In the genomic region with DNA sequence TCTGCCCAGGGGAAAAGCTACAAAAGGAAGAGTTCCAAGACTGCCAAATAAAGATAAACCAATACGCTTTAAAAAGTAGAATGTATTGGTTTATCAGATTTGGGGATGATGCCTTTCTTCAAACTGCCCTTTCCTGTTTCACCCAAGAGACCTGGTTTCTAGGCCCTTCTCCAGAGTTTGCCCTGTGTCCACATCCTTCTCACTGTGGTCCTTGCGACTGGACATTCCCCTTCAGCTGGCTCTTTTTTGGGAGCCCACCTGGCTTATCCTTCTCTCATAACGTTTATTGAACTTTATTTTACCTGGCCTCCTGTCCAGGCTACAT, we compare ENCODE assay signal across 8 cellular contexts. TPM values are rescaled to one million over a fixed set of nuclear protein-coding genes. Genes with fewer than 3 reads are reported as not detected.
DNase-seq lines count a peak whose midpoint lies in the region; ATAC-seq and TF ChIP-seq lines count a peak whose summit lies in the region.

No MANE protein-coding gene starts in this region.

- H3K27ac ChIP-seq in heart right ventricle (peak overlapping the region; percentile 89 to 98 (median 95)), mammary epithelial cell (ENCODE audit: insufficient read depth, low read depth, low read length) (peak overlapping the region; percentile 77), mesodermal cell (ENCODE audit: low read depth, low read length, severe bottlenecking) (peak overlapping the region; percentile 83), vagina (peak overlapping the region; percentile 91)

- dilution Hi-C loops in mammary epithelial cell (cut with HindIII; ENCODE audit: low sequenced_read_pairs), result no loop called here

- H3K4me2 ChIP-seq in mammary epithelial cell (ENCODE audit: insufficient read depth, low read depth, low read length), result peak overlapping the region; percentile 93

- ATAC-seq in heart right ventricle, result no peak
- no peak for ATAC-seq in Right ventricle myocardium superior (ENCODE audit: poor library complexity)
- ATAC-seq in HG02571 (IDR thresholded peaks at IDR 0.05; ENCODE audit: unreplicated experiment), result no peak
- ATAC-seq in GM21723 (IDR thresholded peaks at IDR 0.05; ENCODE audit: unreplicated experiment), result no peak

- H3K9ac ChIP-seq in mammary epithelial cell (ENCODE audit: insufficient read depth, low read length), result peak overlapping the region; percentile 93

- in situ Hi-C loops in mammary epithelial cell (cut with MboI; ENCODE audit: low sequenced_read_pairs in 2 of 2), result no loop called here

- TF ChIP-seq POLR2A in vagina (IDR thresholded peaks at IDR 0.05), result no peak

- H3K9me3 ChIP-seq in heart right ventricle, result no peaks in the 10 kb centered on the region
- H3K9me3 ChIP-seq in mammary epithelial cell (replicated peaks; ENCODE audit: insufficient read depth, low read length), result no peaks in the 10 kb centered on the region
- H3K9me3 ChIP-seq in mesodermal cell (ENCODE audit: control insufficient read depth, low read length), result no peaks in the 10 kb centered on the region
- no peaks in the 10 kb centered on the region for H3K9me3 ChIP-seq in vagina

- CTCF ChIA-PET in mammary epithelial cell (lab: Charles Lee; ENCODE audit: low non-redundant PET), result no interaction called here

- no peaks in the 10 kb centered on the region for H4K20me1 ChIP-seq in mammary epithelial cell (ENCODE audit: insufficient read depth, low read length)

- TSS peak; percentile 81 for BruUV-seq in mammary epithelial cell (replicated peaks; lab: Mats Ljungman, UMichigan)

- H3K27me3 ChIP-seq in heart right ventricle (no peaks in the 10 kb centered on the region), mammary epithelial cell (ENCODE audit: insufficient read depth, low read length) (no peaks in the 10 kb centered on the region), vagina (no peaks in the 10 kb centered on the region)

- intact Hi-C loops in heart right ventricle (cut with DNase I), result loop anchor here in 2 of 10 donors (1.0 to 2.0 kb wide), 2 partner anchors 24 kb away; partner anchors contain the start of gene CPT2 (in 1 of the 2)
- intact Hi-C loops in Right ventricle myocardium superior (cut with DNase I), result no loop called here
- intact Hi-C loops in mammary epithelial cell (cut with micrococcal nuclease), result loop anchor here (1.0 kb wide), 2 partner anchors 17 to 25 kb away; partner anchors contain the start of genes CPT2 and MAGOH
- intact Hi-C loops in vagina (cut with DNase I), result no loop called here

- 37 to 47% methylated on average over 3 of the region's 3 CpGs for WGBS in heart right ventricle, 2 donors
- 52% methylated on average over 3 of the region's 3 CpGs for WGBS in mammary epithelial cell (ENCODE audit: low coverage, missing lambda C conversion rate)
- WGBS in mesodermal cell (ENCODE audit: insufficient coverage in 2 of 2), 2 experiments, result 80 to 100% methylated on average over 2 to 3 of the region's 3 CpGs

- peaks cover 7 to 19% (median 16%) of the 10 kb centered on the region in 9 donors for H3K4me1 ChIP-seq in heart right ventricle
- peaks cover 12% of the 10 kb centered on the region for H3K4me1 ChIP-seq in mammary epithelial cell (ENCODE audit: insufficient read depth, low read length)
- peaks cover 3% of the 10 kb centered on the region for H3K4me1 ChIP-seq in mesodermal cell (ENCODE audit: control insufficient read depth, insufficient read depth, low read length, poor library complexity, severe bottlenecking)
- H3K4me1 ChIP-seq in vagina, result peaks cover 17% of the 10 kb centered on the region

- no peak for DNase-seq in heart right ventricle
- no peak for DNase-seq in Right ventricle myocardium superior
- no peak for DNase-seq in mammary epithelial cell
- DNase-seq in vagina (ENCODE audit: extremely low spot score in 2 of 2), result no peak
- no peak for DNase-seq in iPS-NIHi7 (ENCODE audit: extremely low spot score)

- peak overlapping the region; percentile 96 for H2AFZ ChIP-seq in mammary epithelial cell (ENCODE audit: low read depth, low read length)

- peaks cover 0 to 33% (median 5%) of the 10 kb centered on the region in 9 donors for H3K36me3 ChIP-seq in heart right ventricle
- no peaks in the 10 kb centered on the region for H3K36me3 ChIP-seq in mammary epithelial cell (ENCODE audit: insufficient read depth, low read length)
- H3K36me3 ChIP-seq in mesodermal cell (ENCODE audit: control insufficient read depth, insufficient read depth, low read length), result peaks cover 28% of the 10 kb centered on the region
- H3K36me3 ChIP-seq in vagina, result no peaks in the 10 kb centered on the region

- H3K79me2 ChIP-seq in mammary epithelial cell (ENCODE audit: insufficient read depth, low read length), result peaks cover 16% of the 10 kb centered on the region

- TF ChIP-seq CTCF in heart right ventricle (IDR thresholded peaks at IDR 0.05) (no peak), mammary epithelial cell (conservative IDR thresholded peaks at IDR 0.05 in 1 of 2, IDR thresholded peaks at IDR 0.05 in 1 of 2; ENCODE audit: extremely low read depth in 1 of 2, insufficient read depth in 1 of 2, low read depth in 1 of 2, low read length in 2 of 2) (no peak), vagina (IDR thresholded peaks at IDR 0.05) (no peak)

- H3K4me3 ChIP-seq in heart right ventricle (peak overlapping the region; percentile 60 to 95 (median 85)), mammary epithelial cell (replicated peaks in 1 of 3; ENCODE audit: insufficient read depth in 1 of 3, low read depth in 2 of 3, low read length in 3 of 3) (peak overlapping the region; percentile 79 to 99 (median 96)), mesodermal cell (ENCODE audit: extremely low read depth, insufficient read depth, low read length, poor library complexity, severe bottlenecking) (peak overlapping the region; percentile 67), vagina (peak overlapping the region; percentile 75 to 76)

RNA-seq across cellular contexts. Expression of gene CZIB, which starts 0.5 kb away (rescaled TPM):
- 10 to 100 TPM; 41.8 to 54.6 (median 48.4) TPM for total RNA-seq in heart right ventricle
- polyA plus RNA-seq in heart right ventricle, result 10 to 100 TPM; 62.9 to 97.3 TPM
- total RNA-seq in Right ventricle myocardium superior, result 58.3 TPM
- total RNA-seq in mammary epithelial cell, result 10 to 100 TPM; 24.8 to 30.2 TPM
- polyA plus RNA-seq in mammary epithelial cell, result 38.6 TPM
- 2.4 TPM for polyA minus RNA-seq in mammary epithelial cell
- polyA plus RNA-seq in mesodermal cell (2013, experiment 1 of 2), result 57.1 TPM
- polyA plus RNA-seq in mesodermal cell (2013, experiment 2 of 2), result 53.2 TPM
- 50.6 TPM for total RNA-seq in vagina

RNA-seq across cellular contexts. Expression of gene MAGOH, which starts 17.4 kb away (rescaled TPM):
- total RNA-seq in heart right ventricle (10 to 100 TPM; 17.3 to 31.5 (median 22.6) TPM), Right ventricle myocardium superior (24.3 TPM), mammary epithelial cell (10 to 100 TPM; 15.8 to 43.8 TPM), vagina (23.6 TPM)
- polyA plus RNA-seq in heart right ventricle (10 to 100 TPM; 61.1 to 67.3 TPM), mammary epithelial cell (17.8 TPM)
- 57.4 TPM for polyA minus RNA-seq in mammary epithelial cell
- 66.5 TPM for polyA plus RNA-seq in mesodermal cell (2013, experiment 1 of 2)
- 69.6 TPM for polyA plus RNA-seq in mesodermal cell (2013, experiment 2 of 2)

RNA-seq across cellular contexts. Expression of gene CPT2, which starts 24.3 kb away (rescaled TPM):
- total RNA-seq in heart right ventricle (10 to 100 TPM; 29.3 to 48.7 (median 37.5) TPM), Right ventricle myocardium superior (39.3 TPM), mammary epithelial cell (10 to 100 TPM; 21.2 to 28.0 TPM), vagina (16.7 TPM)
- polyA plus RNA-seq in heart right ventricle (10 to 100 TPM; 10.3 to 12.2 TPM), mammary epithelial cell (25.2 TPM)
- polyA minus RNA-seq in mammary epithelial cell, result 12.6 TPM
- 23.4 TPM for polyA plus RNA-seq in mesodermal cell (2013, experiment 1 of 2)
- 18.5 TPM for polyA plus RNA-seq in mesodermal cell (2013, experiment 2 of 2)
